In genomic region chr6:111752476-111752875, GRCh38 we compare ENCODE assay signal across 14 cellular contexts.
DNase-seq lines count a peak whose midpoint lies in the region; ATAC-seq and TF ChIP-seq lines count a peak whose summit lies in the region.
"Had no signal": no experiment of that assay in that cellular context is flagged by ENCODE, and none has a peak within 500 bp of the region (broad histone marks: within the 10 kb centered on the region; RNA-seq: fewer than 3 reads in every experiment).

No MANE protein-coding gene starts in this region.

- TF ChIP-seq CTCF in left ventricle myocardium inferior (IDR thresholded peaks at IDR 0.05; ENCODE audit: borderline replicate concordance) (no peak), brain microvascular endothelial cell (IDR thresholded peaks at IDR 0.05; ENCODE audit: low read depth, low read length, missing control alignments) (no peak)

- ATAC-seq in Right ventricle myocardium superior (ENCODE audit: poor library complexity) (no peak), naive B cell (ENCODE audit: low read depth in 2 of 2) (no peak), GM21447 (IDR thresholded peaks at IDR 0.05; ENCODE audit: unreplicated experiment) (no peak)
- ATAC-seq: left lobe of liver had no signal

- intact Hi-C loops in left ventricle myocardium inferior (cut with micrococcal nuclease) (no loop called here), Right ventricle myocardium superior (cut with DNase I) (no loop called here)
- intact Hi-C loops in activated T-helper 2 cell treated with anti-CD3 and anti-CD28 coated beads, Interferon-gamma antibody, Interleukin-2, Interleukin-4, amounts not matched to agents 10 μg/mL and 5 μg/mL and 100 μg/mL, durations not matched to agents 14 hours and 24 hours and 36 hours (cut with micrococcal nuclease), result no loop called here

- in situ Hi-C loops in brain microvascular endothelial cell (cut with HindIII; ENCODE audit: low pct_ligation_motif_present, low sequenced_read_pairs), result no loop called here

- no peaks in the 10 kb centered on the region for H3K27me3 Mint-ChIP-seq in activated T-helper 2 cell treated with anti-CD3 and anti-CD28 coated beads, Interferon-gamma antibody, Interleukin-2, Interleukin-4, amounts not matched to agents 10 μg/mL and 5 μg/mL and 100 μg/mL, durations not matched to agents 14 hours and 24 hours and 36 hours (ENCODE audit: low read depth)
- no peaks in the 10 kb centered on the region for H3K27me3 Mint-ChIP-seq in naive B cell

- no peaks in the 10 kb centered on the region for H3K9me3 ChIP-seq in left ventricle myocardium inferior (replicated peaks)
- H3K9me3 ChIP-seq: HAP-1, thyroid gland had no signal

- H3K27me3 ChIP-seq in left ventricle myocardium inferior (ENCODE audit: low read depth) (no peaks in the 10 kb centered on the region), brain microvascular endothelial cell (replicated peaks) (no peaks in the 10 kb centered on the region)
- H3K27me3 ChIP-seq: thyroid gland had no signal

- H3K4me1 Mint-ChIP-seq in activated T-helper 2 cell treated with anti-CD3 and anti-CD28 coated beads, Interferon-gamma antibody, Interleukin-2, Interleukin-4, amounts not matched to agents 10 μg/mL and 5 μg/mL and 100 μg/mL, durations not matched to agents 14 hours and 24 hours and 36 hours (ENCODE audit: low read depth), result peaks cover 73% of the 10 kb centered on the region
- peaks cover 63 to 69% (median 66%) of the 10 kb centered on the region in 3 donors for H3K4me1 Mint-ChIP-seq in naive B cell

- peaks cover 72% of the 10 kb centered on the region for H3K4me1 ChIP-seq in left ventricle myocardium inferior

- H3K36me3 ChIP-seq in left ventricle myocardium inferior (no peaks in the 10 kb centered on the region), brain microvascular endothelial cell (replicated peaks) (no peaks in the 10 kb centered on the region)
- H3K36me3 ChIP-seq: HAP-1, thyroid gland had no signal

- peak overlapping the region; percentile 22 for H3K4me3 Mint-ChIP-seq in activated T-helper 2 cell treated with anti-CD3 and anti-CD28 coated beads, Interferon-gamma antibody, Interleukin-2, Interleukin-4, amounts not matched to agents 10 μg/mL and 5 μg/mL and 100 μg/mL, durations not matched to agents 14 hours and 24 hours and 36 hours (ENCODE audit: low read depth)
- H3K4me3 Mint-ChIP-seq in naive B cell, result peak overlapping the region in 3 of 8 donors; percentile 14 to 63 (median 19)

- H3K27ac ChIP-seq in left ventricle myocardium inferior (replicated peaks) (peak overlapping the region; percentile 58), brain microvascular endothelial cell (no peak overlapping the region)

- peaks cover 75% of the 10 kb centered on the region for H3K36me3 Mint-ChIP-seq in activated T-helper 2 cell treated with anti-CD3 and anti-CD28 coated beads, Interferon-gamma antibody, Interleukin-2, Interleukin-4, amounts not matched to agents 10 μg/mL and 5 μg/mL and 100 μg/mL, durations not matched to agents 14 hours and 24 hours and 36 hours (ENCODE audit: low read depth)
- peaks cover 8 to 9% of the 10 kb centered on the region in 2 donors for H3K36me3 Mint-ChIP-seq in naive B cell

- H3K4me3 ChIP-seq in left ventricle myocardium inferior (no peak overlapping the region), brain microvascular endothelial cell (ENCODE audit: low read depth, low read length) (no peak overlapping the region)
- H3K4me3 ChIP-seq: HAP-1, thyroid gland had no signal

- peak overlapping the region; percentile 72 for H3K27ac Mint-ChIP-seq in activated T-helper 2 cell treated with anti-CD3 and anti-CD28 coated beads, Interferon-gamma antibody, Interleukin-2, Interleukin-4, amounts not matched to agents 10 μg/mL and 5 μg/mL and 100 μg/mL, durations not matched to agents 14 hours and 24 hours and 36 hours
- H3K27ac Mint-ChIP-seq in naive B cell, result peak overlapping the region in 5 of 6 donors; percentile 14 to 95 (median 90)

- no peaks in the 10 kb centered on the region for H3K9me3 Mint-ChIP-seq in activated T-helper 2 cell treated with anti-CD3 and anti-CD28 coated beads, Interferon-gamma antibody, Interleukin-2, Interleukin-4, amounts not matched to agents 10 μg/mL and 5 μg/mL and 100 μg/mL, durations not matched to agents 14 hours and 24 hours and 36 hours
- peaks cover 0 to 4% (median 0%) of the 10 kb centered on the region in 7 donors for H3K9me3 Mint-ChIP-seq in naive B cell

- DNase-seq in left ventricle myocardium inferior (no peak), Right ventricle myocardium superior (no peak), naive B cell (no peak), brain microvascular endothelial cell (no peak), NCI-H446 (lab: John Stamatoyannopoulos, UW) (no peak), NCI-H82 treated with DMSO at 0.1 percent for 48 hours (lab: John Stamatoyannopoulos, UW; ENCODE audit: unreplicated experiment) (no peak)
- no peak for DNase-seq in activated T-helper 2 cell treated with anti-CD3 and anti-CD28 coated beads, Interferon-gamma antibody, Interleukin-2, Interleukin-4, amounts not matched to agents 10 μg/mL and 5 μg/mL and 100 μg/mL, durations not matched to agents 14 hours and 24 hours and 36 hours (ENCODE audit: low spot score)
- DNase-seq: activated gamma-delta T cell treated with Interleukin-2 at 50 U/mL for 16 hours, DMS153, hypothalamus, thyroid gland had no signal
